Comparison of ENCODE assay signal across 1 cellular context in the genomic region with DNA sequence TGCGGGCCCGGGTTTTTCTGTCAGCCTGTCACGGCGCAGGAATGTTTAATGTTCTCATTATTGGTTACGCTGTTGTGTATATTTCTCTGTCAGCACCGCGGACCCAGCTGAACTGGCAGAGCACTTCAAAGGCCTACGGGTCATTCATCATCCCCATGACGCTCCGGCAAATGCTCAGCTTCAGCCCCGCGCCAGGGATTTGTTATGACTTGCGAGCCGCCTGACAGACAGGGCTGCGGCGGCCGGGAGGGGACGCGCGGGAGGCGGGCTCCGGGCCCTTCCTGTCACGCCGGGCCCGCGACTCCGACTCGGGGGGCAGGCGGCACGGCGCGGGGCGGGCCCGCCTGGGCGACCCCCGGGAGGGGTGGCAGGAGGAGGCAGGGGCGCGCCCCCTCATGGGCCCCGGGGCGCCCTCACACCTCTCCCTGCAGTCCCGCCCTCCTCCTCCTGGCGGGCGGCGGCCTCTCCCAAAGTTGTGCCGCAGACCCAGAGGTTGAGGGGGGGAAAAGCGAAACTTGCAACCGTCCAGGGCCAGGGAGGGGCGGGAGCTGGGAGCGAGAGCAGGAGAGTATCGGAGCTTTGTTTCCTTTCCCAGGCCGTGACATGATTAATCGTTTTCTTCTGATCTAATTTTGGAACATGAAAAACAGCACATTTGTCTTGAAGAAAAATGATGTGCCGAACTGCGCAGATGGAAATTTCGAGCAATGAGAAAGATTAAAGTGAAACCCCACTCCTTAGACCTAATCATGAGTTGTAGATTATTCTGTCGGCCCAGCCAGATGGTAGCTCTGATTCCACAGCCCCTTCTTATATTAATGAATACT.
TF ChIP-seq lines count a peak whose summit lies in the region.

No MANE protein-coding gene starts in this region.

TF ChIP-seq in HEK293, 187 proteins besides CTCF, POLR2A, EP300 and RAD21 (continued from another document and continues in another):
- TF ChIP-seq, protein P1, sequence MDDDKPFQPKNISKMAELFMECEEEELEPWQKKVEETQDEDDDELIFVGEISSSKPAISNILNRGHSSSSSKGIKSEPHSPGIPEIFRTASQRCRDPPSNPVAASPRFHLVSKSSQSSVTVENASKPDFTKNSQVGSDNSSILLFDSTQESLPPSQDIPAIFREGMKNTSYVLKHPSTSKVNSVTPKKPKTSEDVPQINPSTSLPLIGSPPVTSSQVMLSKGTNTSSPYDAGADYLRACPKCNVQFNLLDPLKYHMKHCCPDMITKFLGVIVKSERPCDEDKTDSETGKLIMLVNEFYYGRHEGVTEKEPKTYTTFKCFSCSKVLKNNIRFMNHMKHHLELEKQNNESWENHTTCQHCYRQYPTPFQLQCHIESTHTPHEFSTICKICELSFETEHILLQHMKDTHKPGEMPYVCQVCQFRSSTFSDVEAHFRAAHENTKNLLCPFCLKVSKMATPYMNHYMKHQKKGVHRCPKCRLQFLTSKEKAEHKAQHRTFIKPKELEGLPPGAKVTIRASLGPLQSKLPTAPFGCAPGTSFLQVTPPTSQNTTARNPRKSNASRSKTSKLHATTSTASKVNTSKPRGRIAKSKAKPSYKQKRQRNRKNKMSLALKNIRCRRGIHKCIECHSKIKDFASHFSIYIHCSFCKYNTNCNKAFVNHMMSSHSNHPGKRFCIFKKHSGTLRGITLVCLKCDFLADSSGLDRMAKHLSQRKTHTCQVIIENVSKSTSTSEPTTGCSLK (tag by site-specific recombination; IDR thresholded peaks at IDR 0.05) = no peak
- TF ChIP-seq KLF9 (tag by site-specific recombination; IDR thresholded peaks at IDR 0.05; ENCODE audit: low read depth) = peak; percentile 54; the same call in 1 of the 2 replicates
- no peak for TF ChIP-seq ZNF747 (tag by site-specific recombination; IDR thresholded peaks at IDR 0.05)
- TF ChIP-seq SETDB1 (IDR thresholded peaks at IDR 0.05; ENCODE audit: insufficient read length, low read length) = no peak
- TF ChIP-seq KLF7 (tag by site-specific recombination; IDR thresholded peaks at IDR 0.05; ENCODE audit: borderline replicate concordance) = peak; percentile 55; the same call in 1 of the 2 replicates
- TF ChIP-seq ZNF324 (tag by site-specific recombination; IDR thresholded peaks at IDR 0.05) = peak; percentile 96
- TF ChIP-seq ZNF18 (tag by site-specific recombination; IDR thresholded peaks at IDR 0.05) = peak; percentile 61; the same call in 1 of the 2 replicates
- TF ChIP-seq PRDM1 (tag by site-specific recombination; IDR thresholded peaks at IDR 0.05) = peak; percentile 66; the same call in 1 of the 2 replicates
- no peak for TF ChIP-seq ZNF292 (tag by site-specific recombination; IDR thresholded peaks at IDR 0.05; ENCODE audit: borderline replicate concordance, low read depth)
- TF ChIP-seq OVOL3 (tag by site-specific recombination; IDR thresholded peaks at IDR 0.05) = peak; percentile 84
- no peak for TF ChIP-seq ZNF112 (tag by site-specific recombination; IDR thresholded peaks at IDR 0.05)
- TF ChIP-seq ZNF785 (tag by site-specific recombination; IDR thresholded peaks at IDR 0.05) = no peak
- no peak for TF ChIP-seq ZNF169 (tag by site-specific recombination; IDR thresholded peaks at IDR 0.05)
- TF ChIP-seq ZNF521 (tag by site-specific recombination; IDR thresholded peaks at IDR 0.05) = no peak
- TF ChIP-seq ZBTB8A (tag by site-specific recombination; IDR thresholded peaks at IDR 0.05) = peak; percentile 89
- peak; percentile 80 for TF ChIP-seq KLF1 (tag by site-specific recombination; IDR thresholded peaks at IDR 0.05)
- TF ChIP-seq HOXD13 (CRISPR knock-in tag; IDR thresholded peaks at IDR 0.05; ENCODE audit: borderline replicate concordance) = no peak
- no peak for TF ChIP-seq ELK4 (IDR thresholded peaks at IDR 0.05; ENCODE audit: borderline replicate concordance, low read depth, low read length)
- TF ChIP-seq ZNF202 (tag by site-specific recombination; IDR thresholded peaks at IDR 0.05; ENCODE audit: borderline replicate concordance) = no peak
- TF ChIP-seq, protein P2, sequence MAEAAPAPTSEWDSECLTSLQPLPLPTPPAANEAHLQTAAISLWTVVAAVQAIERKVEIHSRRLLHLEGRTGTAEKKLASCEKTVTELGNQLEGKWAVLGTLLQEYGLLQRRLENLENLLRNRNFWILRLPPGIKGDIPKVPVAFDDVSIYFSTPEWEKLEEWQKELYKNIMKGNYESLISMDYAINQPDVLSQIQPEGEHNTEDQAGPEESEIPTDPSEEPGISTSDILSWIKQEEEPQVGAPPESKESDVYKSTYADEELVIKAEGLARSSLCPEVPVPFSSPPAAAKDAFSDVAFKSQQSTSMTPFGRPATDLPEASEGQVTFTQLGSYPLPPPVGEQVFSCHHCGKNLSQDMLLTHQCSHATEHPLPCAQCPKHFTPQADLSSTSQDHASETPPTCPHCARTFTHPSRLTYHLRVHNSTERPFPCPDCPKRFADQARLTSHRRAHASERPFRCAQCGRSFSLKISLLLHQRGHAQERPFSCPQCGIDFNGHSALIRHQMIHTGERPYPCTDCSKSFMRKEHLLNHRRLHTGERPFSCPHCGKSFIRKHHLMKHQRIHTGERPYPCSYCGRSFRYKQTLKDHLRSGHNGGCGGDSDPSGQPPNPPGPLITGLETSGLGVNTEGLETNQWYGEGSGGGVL (tag by site-specific recombination; IDR thresholded peaks at IDR 0.05) = peak; percentile 96
- peak; percentile 90 for TF ChIP-seq ZNF639 (tag by site-specific recombination; IDR thresholded peaks at IDR 0.05)
- TF ChIP-seq ZNF184 (tag by site-specific recombination; IDR thresholded peaks at IDR 0.05) = peak; percentile 68
- TF ChIP-seq ZIC2 (tag by site-specific recombination; IDR thresholded peaks at IDR 0.05) = peak; percentile 96
- TF ChIP-seq ZNF513 (tag by site-specific recombination; IDR thresholded peaks at IDR 0.05) = peak; percentile 32; the same call in 1 of the 2 replicates
- TF ChIP-seq, protein P3, sequence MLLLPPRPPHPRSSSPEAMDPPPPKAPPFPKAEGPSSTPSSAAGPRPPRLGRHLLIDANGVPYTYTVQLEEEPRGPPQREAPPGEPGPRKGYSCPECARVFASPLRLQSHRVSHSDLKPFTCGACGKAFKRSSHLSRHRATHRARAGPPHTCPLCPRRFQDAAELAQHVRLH (tag by site-specific recombination; IDR thresholded peaks at IDR 0.05) = peak; percentile 85
- TF ChIP-seq ZNF837 (tag by site-specific recombination; IDR thresholded peaks at IDR 0.05) = no peak
- TF ChIP-seq ZSCAN16 (tag by site-specific recombination; IDR thresholded peaks at IDR 0.05) = peak; percentile 95
- TF ChIP-seq ATF2 (tag by site-specific recombination; IDR thresholded peaks at IDR 0.05; ENCODE audit: low read depth) = peak; percentile 84
- TF ChIP-seq ZNF843 (tag by site-specific recombination; IDR thresholded peaks at IDR 0.05) = peak; percentile 99
- no peak for TF ChIP-seq ZNF23 (tag by site-specific recombination; IDR thresholded peaks at IDR 0.05; ENCODE audit: borderline replicate concordance)
- peak; percentile 84 for TF ChIP-seq ZNF692 (tag by site-specific recombination; IDR thresholded peaks at IDR 0.05)
- TF ChIP-seq ZBTB20 (tag by site-specific recombination; IDR thresholded peaks at IDR 0.05) = peak; percentile 98
- TF ChIP-seq HOXA7 (CRISPR knock-in tag; IDR thresholded peaks at IDR 0.05; ENCODE audit: borderline replicate concordance) = no peak
- TF ChIP-seq ZNF223 (tag by site-specific recombination; IDR thresholded peaks at IDR 0.05) = peak; percentile 53; the same call in 1 of the 2 replicates
- TF ChIP-seq, protein P4, sequence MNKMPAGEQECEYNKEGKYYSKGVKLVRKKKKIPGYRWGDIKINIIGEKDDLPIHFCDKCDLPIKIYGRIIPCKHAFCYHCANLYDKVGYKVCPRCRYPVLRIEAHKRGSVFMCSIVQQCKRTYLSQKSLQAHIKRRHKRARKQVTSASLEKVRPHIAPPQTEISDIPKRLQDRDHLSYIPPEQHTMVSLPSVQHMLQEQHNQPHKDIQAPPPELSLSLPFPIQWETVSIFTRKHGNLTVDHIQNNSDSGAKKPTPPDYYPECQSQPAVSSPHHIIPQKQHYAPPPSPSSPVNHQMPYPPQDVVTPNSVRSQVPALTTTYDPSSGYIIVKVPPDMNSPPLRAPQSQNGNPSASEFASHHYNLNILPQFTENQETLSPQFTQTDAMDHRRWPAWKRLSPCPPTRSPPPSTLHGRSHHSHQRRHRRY (tag by site-specific recombination; IDR thresholded peaks at IDR 0.05) = no peak; the same call in 1 of the 2 replicates
- no peak for TF ChIP-seq ZNF354C (tag by site-specific recombination; IDR thresholded peaks at IDR 0.05; ENCODE audit: borderline replicate concordance, low read depth)
- TF ChIP-seq ZNF2 (tag by site-specific recombination; IDR thresholded peaks at IDR 0.05) = peak; percentile 86
- TF ChIP-seq ZNF76 (tag by site-specific recombination; IDR thresholded peaks at IDR 0.05; ENCODE audit: borderline replicate concordance, low read depth) = peak; percentile 71
- 0 out of 2 replicates have a peak, but pooled peaks have one; percentile 27 for TF ChIP-seq ZBTB6 (tag by site-specific recombination; IDR thresholded peaks at IDR 0.05)
- TF ChIP-seq GLIS2 (tag by site-specific recombination; IDR thresholded peaks at IDR 0.05) = peak; percentile 79
